Comparison of ENCODE assay signal across 15 cellular contexts in the genomic region with DNA sequence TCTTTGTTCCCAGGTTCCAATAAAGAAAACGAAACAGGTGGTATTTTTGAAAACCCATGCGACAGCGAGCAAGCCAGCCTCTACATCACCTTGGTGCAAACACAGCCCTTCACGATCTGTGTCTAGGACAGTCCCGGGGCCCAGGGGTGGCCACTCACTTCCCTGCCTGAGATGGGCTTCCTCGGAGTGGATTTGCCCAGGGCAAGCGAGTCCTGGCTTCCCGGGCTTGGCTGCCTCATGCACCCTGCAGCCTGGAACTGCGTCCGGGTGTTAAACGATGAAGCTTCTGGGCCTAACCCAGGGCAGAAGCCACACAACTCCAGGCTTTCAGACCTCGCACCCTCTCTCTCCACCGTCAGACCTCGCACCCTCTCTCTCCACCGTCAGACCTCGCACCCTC.
A peak's percentile ranks its signal among the peaks of the same experiment; 100 is the strongest.
DNase-seq lines count a peak whose midpoint lies in the region; ATAC-seq and TF ChIP-seq lines count a peak whose summit lies in the region.
"Had no signal": no experiment of that assay in that cellular context is flagged by ENCODE, and none has a peak within 500 bp of the region (broad histone marks: within the 10 kb centered on the region; RNA-seq: fewer than 3 reads in every experiment).

No MANE protein-coding gene starts in this region.

- H3K9me3 Mint-ChIP-seq in natural killer cell: no peaks in the 10 kb centered on the region
- H3K9me3 Mint-ChIP-seq in natural killer cell treated with Interleukin-12 subunit alpha and Interleukin-12 subunit beta and Interleukin-15 and Interleukin-18, amount 100 ng/mL, for 72 hours: no peaks in the 10 kb centered on the region
- H3K9me3 Mint-ChIP-seq in immature natural killer cell: no peaks in the 10 kb centered on the region
- no peaks in the 10 kb centered on the region for H3K9me3 Mint-ChIP-seq in activated T-cell treated with anti-CD3 and anti-CD28 coated beads, Interleukin-2, amount 50 U/mL, for 24 hours
- no peaks in the 10 kb centered on the region for H3K9me3 Mint-ChIP-seq in mesothelial cell of epicardium
- H3K9me3 Mint-ChIP-seq: HFFc6 had no signal

- H3K4me1 Mint-ChIP-seq in natural killer cell (peaks cover 13 to 18% of the 10 kb centered on the region in 2 donors), immature natural killer cell (peaks cover 13 to 20% of the 10 kb centered on the region in 2 donors), mesothelial cell of epicardium (no peaks in the 10 kb centered on the region)
- H3K4me1 Mint-ChIP-seq in natural killer cell treated with Interleukin-12 subunit alpha and Interleukin-12 subunit beta and Interleukin-15 and Interleukin-18, amount 100 ng/mL, for 72 hours (ENCODE audit: low read depth in 2 of 2): peaks cover 5 to 25% of the 10 kb centered on the region in 2 donors
- H3K4me1 Mint-ChIP-seq in activated T-cell treated with anti-CD3 and anti-CD28 coated beads, Interleukin-2, amount 50 U/mL, for 24 hours (ENCODE audit: low read depth): no peaks in the 10 kb centered on the region

- no peaks in the 10 kb centered on the region for H3K27me3 Mint-ChIP-seq in natural killer cell (ENCODE audit: low read depth in 2 of 2)
- H3K27me3 Mint-ChIP-seq in natural killer cell treated with Interleukin-12 subunit alpha and Interleukin-12 subunit beta and Interleukin-15 and Interleukin-18, amount 100 ng/mL, for 72 hours: no peaks in the 10 kb centered on the region
- peaks cover 10 to 14% (median 12%) of the 10 kb centered on the region in 3 donors for H3K27me3 Mint-ChIP-seq in immature natural killer cell (ENCODE audit: low read depth in 3 of 3)
- H3K27me3 Mint-ChIP-seq in activated T-cell treated with anti-CD3 and anti-CD28 coated beads, Interleukin-2, amount 50 U/mL, for 24 hours: no peaks in the 10 kb centered on the region
- no peaks in the 10 kb centered on the region for H3K27me3 Mint-ChIP-seq in mesothelial cell of epicardium (ENCODE audit: low read depth)

- H3K36me3 Mint-ChIP-seq in natural killer cell (no peaks in the 10 kb centered on the region), immature natural killer cell (no peaks in the 10 kb centered on the region), mesothelial cell of epicardium (peaks cover 2% of the 10 kb centered on the region)
- H3K36me3 Mint-ChIP-seq in natural killer cell treated with Interleukin-12 subunit alpha and Interleukin-12 subunit beta and Interleukin-15 and Interleukin-18, amount 100 ng/mL, for 72 hours: no peaks in the 10 kb centered on the region
- no peaks in the 10 kb centered on the region for H3K36me3 Mint-ChIP-seq in activated T-cell treated with anti-CD3 and anti-CD28 coated beads, Interleukin-2, amount 50 U/mL, for 24 hours (ENCODE audit: low read depth)

- intact Hi-C loops in natural killer cell (cut with micrococcal nuclease): no loop called here
- intact Hi-C loops in sciatic nerve (cut with DNase I): no loop called here

- no peak for DNase-seq in natural killer cell
- DNase-seq in natural killer cell treated with Interleukin-12 subunit alpha and Interleukin-12 subunit beta and Interleukin-15 and Interleukin-18, amount 100 ng/mL, for 72 hours (ENCODE audit: low spot score): no peak
- DNase-seq in immature natural killer cell: peak; percentile 40 to 63 (median 46)
- DNase-seq in sciatic nerve (ENCODE audit: low spot score): peak; percentile 54
- no peak for DNase-seq in T-helper 1 cell
- DNase-seq in activated T-cell treated with anti-CD3 and anti-CD28 coated beads, Interleukin-2, amount 50 U/mL, for 24 hours: no peak
- DNase-seq in mesothelial cell of epicardium (ENCODE audit: low spot score in 2 of 2, unreplicated experiment in 2 of 2): no peak
- DNase-seq: DMS79, HFFc6, MV-4-11, NCI-H1694 treated with DMSO at 0.1 percent for 48 hours, NCI-H510A treated with DMSO at 0.1 percent for 48 hours, NCI-H774, OCI-M1, SHP77 treated with DMSO at 0.1 percent for 48 hours had no signal

- TF ChIP-seq CTCF in natural killer cell (IDR thresholded peaks at IDR 0.05): no peak
- no peak for TF ChIP-seq CTCF in mesothelial cell of epicardium (IDR thresholded peaks at IDR 0.05; ENCODE audit: unreplicated experiment)

- ATAC-seq in natural killer cell (peak in 2 of 3 donors; percentile 31 to 67), sciatic nerve (no peak)
- ATAC-seq in natural killer cell treated with Interleukin-12 subunit alpha and Interleukin-12 subunit beta and Interleukin-15 and Interleukin-18, amount 100 ng/mL, for 72 hours: no peak

- peak overlapping the region in 1 of 2 donors; percentile 90 for H3K27ac Mint-ChIP-seq in natural killer cell
- no peak overlapping the region for H3K27ac Mint-ChIP-seq in natural killer cell treated with Interleukin-12 subunit alpha and Interleukin-12 subunit beta and Interleukin-15 and Interleukin-18, amount 100 ng/mL, for 72 hours
- H3K27ac Mint-ChIP-seq in immature natural killer cell: peak overlapping the region; percentile 81 to 97 (median 88)
- H3K27ac Mint-ChIP-seq in activated T-cell treated with anti-CD3 and anti-CD28 coated beads, Interleukin-2, amount 50 U/mL, for 24 hours: no peak overlapping the region
- H3K27ac Mint-ChIP-seq in mesothelial cell of epicardium: no peak overlapping the region
- H3K27ac Mint-ChIP-seq: HFFc6 had no signal

- H3K4me3 Mint-ChIP-seq in natural killer cell (no peak overlapping the region), immature natural killer cell (peak overlapping the region in 3 of 5 donors; percentile 9 to 44 (median 38)), mesothelial cell of epicardium (no peak overlapping the region)
- no peak overlapping the region for H3K4me3 Mint-ChIP-seq in natural killer cell treated with Interleukin-12 subunit alpha and Interleukin-12 subunit beta and Interleukin-15 and Interleukin-18, amount 100 ng/mL, for 72 hours
- no peak overlapping the region for H3K4me3 Mint-ChIP-seq in activated T-cell treated with anti-CD3 and anti-CD28 coated beads, Interleukin-2, amount 50 U/mL, for 24 hours
- H3K4me3 Mint-ChIP-seq: HFFc6 had no signal

Comparison
In these comparisons a context has a peak if more than half of its experiments do, and no peak if none do; other contexts are left out.
1. ATAC-seq: peak in natural killer cell (2 of 3); none in natural killer cell treated with Interleukin-12 subunit alpha and Interleukin-12 subunit beta and Interleukin-15 and Interleukin-18, amount 100 ng/mL, for 72 hours (0 of 2) and sciatic nerve (single experiment).
2. DNase-seq: peak in immature natural killer cell (3 of 3) and sciatic nerve (single experiment); none in natural killer cell (single experiment), natural killer cell treated with Interleukin-12 subunit alpha and Interleukin-12 subunit beta and Interleukin-15 and Interleukin-18, amount 100 ng/mL, for 72 hours (single experiment), T-helper 1 cell (0 of 5), activated T-cell treated with anti-CD3 and anti-CD28 coated beads, Interleukin-2, amount 50 U/mL, for 24 hours (single experiment) and mesothelial cell of epicardium (0 of 2).
3. H3K27ac Mint-ChIP-seq: peak in immature natural killer cell (6 of 6); none in natural killer cell treated with Interleukin-12 subunit alpha and Interleukin-12 subunit beta and Interleukin-15 and Interleukin-18, amount 100 ng/mL, for 72 hours (0 of 2), activated T-cell treated with anti-CD3 and anti-CD28 coated beads, Interleukin-2, amount 50 U/mL, for 24 hours (single experiment) and mesothelial cell of epicardium (single experiment).
4. H3K4me3 Mint-ChIP-seq: peak in immature natural killer cell (3 of 5); none in natural killer cell (single experiment), natural killer cell treated with Interleukin-12 subunit alpha and Interleukin-12 subunit beta and Interleukin-15 and Interleukin-18, amount 100 ng/mL, for 72 hours (single experiment), activated T-cell treated with anti-CD3 and anti-CD28 coated beads, Interleukin-2, amount 50 U/mL, for 24 hours (single experiment) and mesothelial cell of epicardium (single experiment).